ENCODE assay signal across 25 cellular contexts in genomic region chr1:215679231-215679630, GRCh38.
DNase-seq lines count a peak whose midpoint lies in the region; ATAC-seq, FAIRE-seq and TF ChIP-seq lines count a peak whose summit lies in the region.
"Had no signal": no experiment of that assay in that cellular context is flagged by ENCODE, and none has a peak within 500 bp of the region (broad histone marks: within the 10 kb centered on the region; RNA-seq: fewer than 3 reads in every experiment).

No MANE protein-coding gene starts in this region.

- DNase-seq in HT1080 (ENCODE audit: low read depth) (peak; percentile 5), bronchial epithelial cell (ENCODE audit: low read depth) (no peak), left kidney (ENCODE audit: low read depth, low spot score) (peak; percentile 18), upper lobe of right lung (no peak), H7 (no peak)
- DNase-seq in activated CD4-positive, alpha-beta T cell treated with anti-CD3 and anti-CD28 coated beads for 48 hours, result no peak
- DNase-seq: 8988T; ACHN; AML-193; BE2C; CD4-positive, alpha-beta T cell; CD8-positive, alpha-beta memory T cell; DMS 273 treated with DMSO at 0.1 percent for 48 hours; DMS79; EL; GDM1 had no signal

- intact Hi-C loops in upper lobe of right lung (cut with DNase I), result no loop called here

- no peaks in the 10 kb centered on the region for H3K36me3 ChIP-seq in bronchial epithelial cell (ENCODE audit: control insufficient read depth, insufficient read depth, low read length)
- H3K36me3 ChIP-seq in upper lobe of right lung, result no peaks in the 10 kb centered on the region
- no peaks in the 10 kb centered on the region for H3K36me3 ChIP-seq in H7 (replicated peaks; ENCODE audit: control insufficient read depth, insufficient read depth, low read length)
- H3K36me3 ChIP-seq: BE2C; BLaER1 treated with 17β-estradiol and CSF1 and Interleukin-3, amounts not matched to agents 10 nM and 100 nM had no signal

- H3K4me3 ChIP-seq in bronchial epithelial cell (ENCODE audit: low read depth, low read length) (no peak overlapping the region), upper lobe of right lung (no peak overlapping the region), H7 (ENCODE audit: insufficient read depth, low read depth, low read length) (no peak overlapping the region)
- H3K4me3 ChIP-seq: A549; BLaER1 treated with 17β-estradiol and CSF1 and Interleukin-3, amounts not matched to agents 10 nM and 100 nM; GM12878; GM23338 had no signal

- TF ChIP-seq CTCF in bronchial epithelial cell (IDR thresholded peaks at IDR 0.05; ENCODE audit: insufficient read depth, low read length, severe bottlenecking) (no peak), upper lobe of right lung (IDR thresholded peaks at IDR 0.05) (no peak)

- H3K27ac ChIP-seq in upper lobe of right lung, result no peak overlapping the region
- H3K27ac ChIP-seq: A549; BLaER1 treated with 17β-estradiol and CSF1 and Interleukin-3, amounts not matched to agents 10 nM and 100 nM had no signal

- FAIRE-seq in bronchial epithelial cell (lab: Jason Lieb, UNC), result peak; percentile 7
- FAIRE-seq: A549, D721Med, GM12878, GM19239, H54 had no signal

- H3K27me3 ChIP-seq in bronchial epithelial cell (ENCODE audit: control insufficient read depth, insufficient read depth, low read length) (no peaks in the 10 kb centered on the region), upper lobe of right lung (no peaks in the 10 kb centered on the region), H7 (ENCODE audit: control insufficient read depth, insufficient read depth, low read length) (no peaks in the 10 kb centered on the region)
- H3K27me3 ChIP-seq: BE2C; BLaER1 treated with 17β-estradiol and CSF1 and Interleukin-3, amounts not matched to agents 10 nM and 100 nM had no signal

- ATAC-seq in upper lobe of right lung, result peak; percentile 25
- ATAC-seq in GM19463 (IDR thresholded peaks at IDR 0.05; ENCODE audit: unreplicated experiment), result no peak
- ATAC-seq: A549, GM12878, GM23338, HCT116 had no signal

- no peaks in the 10 kb centered on the region for H3K4me1 ChIP-seq in upper lobe of right lung
- H3K4me1 ChIP-seq: A549; BE2C; BLaER1 treated with 17β-estradiol and CSF1 and Interleukin-3, amounts not matched to agents 10 nM and 100 nM had no signal

- H3K9me3 ChIP-seq in upper lobe of right lung, result no peaks in the 10 kb centered on the region
- H3K9me3 ChIP-seq: A549; BE2C; BLaER1 treated with 17β-estradiol and CSF1 and Interleukin-3, amounts not matched to agents 10 nM and 100 nM had no signal

Comparison
In these comparisons a context has a peak if more than half of its experiments do, and no peak if none do; other contexts are left out.
1. DNase-seq: peak in HT1080 (single experiment) and left kidney (single experiment); none in bronchial epithelial cell (single experiment), upper lobe of right lung (single experiment), H7 (single experiment) and activated CD4-positive, alpha-beta T cell treated with anti-CD3 and anti-CD28 coated beads for 48 hours (single experiment).